Comparison of ENCODE assay signal across 8 cellular contexts in genomic region chr22:50481045-50481439, GRCh38. TPM values are rescaled to one million over a fixed set of nuclear protein-coding genes. Genes with fewer than 3 reads are reported as not detected.
DNase-seq lines count a peak whose midpoint lies in the region; ATAC-seq and TF ChIP-seq lines count a peak whose summit lies in the region.

No MANE protein-coding gene starts in this region.

- CTCF ChIA-PET in A673 (lab: Charles Lee), result no interaction called here
- CTCF ChIA-PET in mammary epithelial cell (lab: Charles Lee; ENCODE audit: low non-redundant PET), result no interaction called here

- in situ Hi-C loops in mammary epithelial cell (cut with MboI; ENCODE audit: low sequenced_read_pairs in 2 of 2), result no loop called here

- H3K27ac Mint-ChIP-seq in HFFc6, result no peak overlapping the region

- BruUV-seq in A673 (replicated peaks; lab: Mats Ljungman, UMichigan) (no TSS peak), mammary epithelial cell (replicated peaks; lab: Mats Ljungman, UMichigan) (no TSS peak)

- H3K27ac ChIP-seq in A673 (ENCODE audit: low read depth, low read length, poor library complexity, severe bottlenecking), result peak overlapping the region; percentile 77
- no peak overlapping the region for H3K27ac ChIP-seq in HL-60 (replicated peaks)
- H3K27ac ChIP-seq in mammary epithelial cell (ENCODE audit: insufficient read depth, low read depth, low read length), result no peak overlapping the region

- H3K27me3 Mint-ChIP-seq in HFFc6 (ENCODE audit: insufficient read depth), result peaks cover 8% of the 10 kb centered on the region

- H3K4me3 ChIP-seq in A673 (ENCODE audit: low read depth, low read length, poor library complexity, severe bottlenecking) (peak overlapping the region; percentile 82), HL-60 (replicated peaks; ENCODE audit: insufficient read depth, low read length) (peak overlapping the region; percentile 35), mammary epithelial cell (replicated peaks in 1 of 3; ENCODE audit: insufficient read depth in 1 of 3, low read depth in 2 of 3, low read length in 3 of 3) (peak overlapping the region in 2 of 3 experiments; percentile 57 to 71), mucosa of stomach (ENCODE audit: low read length) (no peak overlapping the region)

- H3K4me1 Mint-ChIP-seq in HFFc6 (ENCODE audit: low read depth), result peaks cover 11% of the 10 kb centered on the region

- H3K36me3 ChIP-seq in A673 (ENCODE audit: insufficient read depth, low read length, poor library complexity, severe bottlenecking) (no peaks in the 10 kb centered on the region), mammary epithelial cell (ENCODE audit: insufficient read depth, low read length) (no peaks in the 10 kb centered on the region), mucosa of stomach (ENCODE audit: control insufficient read depth, insufficient read depth, low read length) (no peaks in the 10 kb centered on the region)

- H3K27me3 ChIP-seq in A673 (replicated peaks; ENCODE audit: insufficient read depth, low read depth, low read length, poor library complexity) (peaks cover 10% of the 10 kb centered on the region), HL-60 (ENCODE audit: insufficient read depth, poor library complexity, severe bottlenecking) (peaks cover 25% of the 10 kb centered on the region), mammary epithelial cell (ENCODE audit: insufficient read depth, low read length) (no peaks in the 10 kb centered on the region), mucosa of stomach (ENCODE audit: control insufficient read depth, insufficient read depth, low read length) (peaks cover 29% of the 10 kb centered on the region)

- dilution Hi-C loops in mammary epithelial cell (cut with HindIII; ENCODE audit: low sequenced_read_pairs), result loop anchor here (10.0 kb wide), 1 partner anchor 286 kb away; no protein-coding TSS in a partner anchor

- no peak for TF ChIP-seq CTCF in A673 (conservative IDR thresholded peaks at IDR 0.05; ENCODE audit: low read depth, low read length)
- TF ChIP-seq CTCF in HL-60 (IDR thresholded peaks at IDR 0.05; ENCODE audit: insufficient read depth, low read length), result no peak
- TF ChIP-seq CTCF in mammary epithelial cell (conservative IDR thresholded peaks at IDR 0.05 in 1 of 2, IDR thresholded peaks at IDR 0.05 in 1 of 2; ENCODE audit: extremely low read depth in 1 of 2, insufficient read depth in 1 of 2, low read depth in 1 of 2, low read length in 2 of 2), result no peak
- TF ChIP-seq CTCF in HFFc6 (IDR thresholded peaks at IDR 0.05), result no peak

- no peak overlapping the region for H3K4me3 Mint-ChIP-seq in HFFc6

- 100% methylated on average over 2 of the region's 45 CpGs for WGBS in mammary epithelial cell (ENCODE audit: low coverage, missing lambda C conversion rate)

- H3K4me2 ChIP-seq in mammary epithelial cell (ENCODE audit: insufficient read depth, low read depth, low read length), result peak overlapping the region; percentile 76

- H4K20me1 ChIP-seq in mammary epithelial cell (ENCODE audit: insufficient read depth, low read length), result no peaks in the 10 kb centered on the region

- H3K9me3 ChIP-seq in A673 (ENCODE audit: low read depth, low read length, poor library complexity, severe bottlenecking) (no peaks in the 10 kb centered on the region), mammary epithelial cell (replicated peaks; ENCODE audit: insufficient read depth, low read length) (no peaks in the 10 kb centered on the region), mucosa of stomach (ENCODE audit: control insufficient read depth, low read length) (no peaks in the 10 kb centered on the region)

- intact Hi-C loops in A673 (cut with micrococcal nuclease; ENCODE audit: unreplicated experiment), result no loop called here
- intact Hi-C loops in mammary epithelial cell (cut with micrococcal nuclease), result no loop called here

- POLR2A ChIA-PET in A673 (lab: Charles Lee; ENCODE audit: low non-redundant PET), result no interaction called here

- peak overlapping the region; percentile 68 for H2AFZ ChIP-seq in mammary epithelial cell (ENCODE audit: low read depth, low read length)

- H3K4me1 ChIP-seq in A673 (ENCODE audit: insufficient read depth, low read length, poor library complexity, severe bottlenecking) (peaks cover 7% of the 10 kb centered on the region), mammary epithelial cell (ENCODE audit: insufficient read depth, low read length) (peaks cover 11% of the 10 kb centered on the region), mucosa of stomach (ENCODE audit: control insufficient read depth, insufficient read depth, low read length) (peaks cover 28% of the 10 kb centered on the region)

- no peak for DNase-seq in A673 (ENCODE audit: low spot score)
- no peak for DNase-seq in HL-60 (ENCODE audit: low read depth in 1 of 2, low spot score in 1 of 2)
- no peak for DNase-seq in mammary epithelial cell
- no peak for DNase-seq in HFFc6
- no peak for DNase-seq in middle frontal gyrus (ENCODE audit: extremely low spot score, low spot score)
- DNase-seq in NCI-H187 treated with DMSO at 0.1 percent for 48 hours (lab: John Stamatoyannopoulos, UW), result no peak

- H3K9ac ChIP-seq in mammary epithelial cell (ENCODE audit: insufficient read depth, low read length) (no peak overlapping the region), mucosa of stomach (ENCODE audit: low read length) (peak overlapping the region; percentile 34)

- H3K9me3 Mint-ChIP-seq in HFFc6, result no peaks in the 10 kb centered on the region

- no peaks in the 10 kb centered on the region for H3K36me3 Mint-ChIP-seq in HFFc6 (ENCODE audit: low read depth)

- H3K79me2 ChIP-seq in mammary epithelial cell (ENCODE audit: insufficient read depth, low read length), result no peaks in the 10 kb centered on the region

- no peak for ATAC-seq in HG03432 (IDR thresholded peaks at IDR 0.05; ENCODE audit: unreplicated experiment)

RNA-seq across cellular contexts. Expression of gene ADM2, which starts 0.3 kb away (rescaled TPM):
- total RNA-seq in A673 (2021) (5.4 and 9.8 TPM in 2 replicates), mammary epithelial cell (10 to 100 TPM; 21.2 to 30.9 TPM)
- polyA plus RNA-seq in mammary epithelial cell, result 1.7 TPM
- polyA minus RNA-seq in mammary epithelial cell, result 1.1 TPM
- total RNA-seq in HFFc6 (2021; fragmentation: NEBNext Ultra II Directional; extraction: Animal tissue kit (Norgen Biotek cat#: 25700)), result 1 to 10 TPM in 5 of 6 experiments, under 1 TPM in 1; 0.91 to 3.4 (median 1.2) TPM

RNA-seq across cellular contexts. Expression of gene MIOX, which starts 5.6 kb away (rescaled TPM):
- total RNA-seq in A673 (2021) (0.32 and 0.46 TPM in 2 replicates), mammary epithelial cell (not detected)
- not detected for polyA plus RNA-seq in mammary epithelial cell
- polyA minus RNA-seq in mammary epithelial cell, result not detected
- total RNA-seq in HFFc6 (2021; fragmentation: NEBNext Ultra II Directional; extraction: Animal tissue kit (Norgen Biotek cat#: 25700)), result not detected

RNA-seq across cellular contexts. Expression of gene SBF1, which starts 6.2 kb away (rescaled TPM):
- total RNA-seq in A673 (2021) (97.2 and 107 TPM in 2 replicates), mammary epithelial cell (10 to 100 TPM; 79.0 to 84.5 TPM)
- polyA plus RNA-seq in mammary epithelial cell, result 37.4 TPM
- 98.1 TPM for polyA minus RNA-seq in mammary epithelial cell
- total RNA-seq in HFFc6 (2021; fragmentation: NEBNext Ultra II Directional; extraction: Animal tissue kit (Norgen Biotek cat#: 25700)), result 10 to 100 TPM; 63.9 to 76.7 (median 71.2) TPM

RNA-seq across cellular contexts. Expression of gene LMF2, which starts 26.5 kb away (rescaled TPM):
- total RNA-seq in A673 (2021) (79.2 and 79.3 TPM in 2 replicates), mammary epithelial cell (10 to 100 TPM; 47.8 to 84.8 TPM)
- 50.3 TPM for polyA plus RNA-seq in mammary epithelial cell
- polyA minus RNA-seq in mammary epithelial cell, result 9.1 TPM
- 100 to 1,000 TPM; 110 to 133 (median 118) TPM for total RNA-seq in HFFc6 (2021; fragmentation: NEBNext Ultra II Directional; extraction: Animal tissue kit (Norgen Biotek cat#: 25700))

RNA-seq across cellular contexts. Expression of gene NCAPH2, which starts 27.0 kb away (rescaled TPM):
- total RNA-seq in A673 (2021), result 135 TPM in 2 replicates
- 10 to 100 TPM; 18.2 to 41.0 TPM for total RNA-seq in mammary epithelial cell
- 33.3 TPM for polyA plus RNA-seq in mammary epithelial cell
- polyA minus RNA-seq in mammary epithelial cell, result 56.4 TPM
- 10 to 100 TPM; 31.7 to 54.1 (median 50.0) TPM for total RNA-seq in HFFc6 (2021; fragmentation: NEBNext Ultra II Directional; extraction: Animal tissue kit (Norgen Biotek cat#: 25700))
